In genomic region chr11:66410191-66410590, GRCh38 we compare ENCODE assay signal across 15 cellular contexts. TPM values are rescaled to one million over a fixed set of nuclear protein-coding genes. Genes with fewer than 3 reads are reported as not detected.
DNase-seq lines count a peak whose midpoint lies in the region; ATAC-seq and TF ChIP-seq lines count a peak whose summit lies in the region.
"Had no signal": no experiment of that assay in that cellular context is flagged by ENCODE, and none has a peak within 500 bp of the region (broad histone marks: within the 10 kb centered on the region; RNA-seq: fewer than 3 reads in every experiment).

No MANE protein-coding gene starts in this region.

- H3K9me3 ChIP-seq in gastroesophageal sphincter: no peaks in the 10 kb centered on the region
- H3K9me3 ChIP-seq in stomach smooth muscle (ENCODE audit: control insufficient read depth in 2 of 2, low read length in 2 of 2): no peaks in the 10 kb centered on the region

- TF ChIP-seq CTCF in gastroesophageal sphincter (IDR thresholded peaks at IDR 0.05) (no peak), brain microvascular endothelial cell (IDR thresholded peaks at IDR 0.05; ENCODE audit: low read depth, low read length, missing control alignments) (no peak)

- intact Hi-C loops in activated T-helper 1 cell treated with anti-CD3 and anti-CD28 coated beads, Interleukin-12 subunit alpha, Interleukin-12 subunit beta, Interleukin-2, Interleukin-4 antibody, amounts not matched to agents 30 ng/mL and 10 ng/mL and 1 ng/mL, durations not matched to agents 14 hours and 24 hours and 36 hours (cut with micrococcal nuclease): no loop called here

- DNase-seq in T-helper 1 cell (no peak), brain microvascular endothelial cell (no peak), NCI-H2107 (lab: John Stamatoyannopoulos, UW) (no peak)
- no peak for DNase-seq in activated T-helper 1 cell treated with anti-CD3 and anti-CD28 coated beads, Interleukin-12 subunit alpha, Interleukin-12 subunit beta, Interleukin-2, Interleukin-4 antibody, amounts not matched to agents 30 ng/mL and 10 ng/mL and 1 ng/mL, durations not matched to agents 14 hours and 24 hours and 36 hours (ENCODE audit: low spot score)
- no peak for DNase-seq in natural killer cell treated with Interleukin-12 subunit alpha and Interleukin-12 subunit beta and Interleukin-15 and Interleukin-18, amount 100 ng/mL, for 72 hours (ENCODE audit: low spot score)
- DNase-seq: CD8-positive, alpha-beta memory T cell; H9; NCI-H1417; NCI-H1930; NCI-H510A had no signal

- peaks cover 26% of the 10 kb centered on the region for H3K27me3 Mint-ChIP-seq in T-helper 1 cell treated with Interleukin-12 subunit alpha and Interleukin-12 subunit beta and Interleukin-4 antibody, amounts not matched to agents 30 μg/mL and 1 μg/mL, for 36 hours (ENCODE audit: low read depth)
- H3K27me3 Mint-ChIP-seq in activated T-helper 1 cell treated with anti-CD3 and anti-CD28 coated beads, Interleukin-12 subunit alpha, Interleukin-12 subunit beta, Interleukin-2, Interleukin-4 antibody, amounts not matched to agents 30 ng/mL and 10 ng/mL and 1 ng/mL, durations not matched to agents 14 hours and 24 hours and 36 hours (ENCODE audit: insufficient read depth): peaks cover 18% of the 10 kb centered on the region
- H3K27me3 Mint-ChIP-seq in natural killer cell treated with Interleukin-12 subunit alpha and Interleukin-12 subunit beta and Interleukin-15 and Interleukin-18, amount 100 ng/mL, for 72 hours: peaks cover 33 to 35% of the 10 kb centered on the region in 2 donors

- H3K36me3 Mint-ChIP-seq in T-helper 1 cell treated with Interleukin-12 subunit alpha and Interleukin-12 subunit beta and Interleukin-4 antibody, amounts not matched to agents 30 μg/mL and 1 μg/mL, for 36 hours (ENCODE audit: low read depth): no peaks in the 10 kb centered on the region
- H3K36me3 Mint-ChIP-seq in activated T-helper 1 cell treated with anti-CD3 and anti-CD28 coated beads, Interleukin-12 subunit alpha, Interleukin-12 subunit beta, Interleukin-2, Interleukin-4 antibody, amounts not matched to agents 30 ng/mL and 10 ng/mL and 1 ng/mL, durations not matched to agents 14 hours and 24 hours and 36 hours (ENCODE audit: low read depth): no peaks in the 10 kb centered on the region
- H3K36me3 Mint-ChIP-seq in natural killer cell treated with Interleukin-12 subunit alpha and Interleukin-12 subunit beta and Interleukin-15 and Interleukin-18, amount 100 ng/mL, for 72 hours: no peaks in the 10 kb centered on the region
- H3K36me3 Mint-ChIP-seq: CD8-positive, alpha-beta memory T cell had no signal

- no peak for TF ChIP-seq POLR2A in gastroesophageal sphincter (IDR thresholded peaks at IDR 0.05)

- WGBS in gastroesophageal sphincter (ENCODE audit: low coverage in 1 of 2), 2 donors: 59% methylated on average over 4 of the region's 12 CpGs; no CpG with 5 or more reads in 1 of the 2 donors

- peak overlapping the region; percentile 40 to 92 (median 86) for H3K27ac ChIP-seq in gastroesophageal sphincter
- H3K27ac ChIP-seq in stomach smooth muscle (ENCODE audit: low read length): peak overlapping the region; percentile 92
- H3K27ac ChIP-seq in brain microvascular endothelial cell: no peak overlapping the region
- H3K27ac ChIP-seq: 22Rv1 had no signal

- TF ChIP-seq EP300 in gastroesophageal sphincter (IDR thresholded peaks at IDR 0.05): no peak

- H3K27me3 ChIP-seq in gastroesophageal sphincter: peaks cover 14% of the 10 kb centered on the region
- H3K27me3 ChIP-seq in stomach smooth muscle (ENCODE audit: control insufficient read depth in 1 of 2, insufficient read depth in 2 of 2, low read length in 2 of 2): no peaks in the 10 kb centered on the region
- H3K27me3 ChIP-seq in brain microvascular endothelial cell (replicated peaks): peaks cover 4% of the 10 kb centered on the region

- peak overlapping the region; percentile 40 for H3K4me3 Mint-ChIP-seq in T-helper 1 cell treated with Interleukin-12 subunit alpha and Interleukin-12 subunit beta and Interleukin-4 antibody, amounts not matched to agents 30 μg/mL and 1 μg/mL, for 36 hours
- peak overlapping the region; percentile 19 for H3K4me3 Mint-ChIP-seq in activated T-helper 1 cell treated with anti-CD3 and anti-CD28 coated beads, Interleukin-12 subunit alpha, Interleukin-12 subunit beta, Interleukin-2, Interleukin-4 antibody, amounts not matched to agents 30 ng/mL and 10 ng/mL and 1 ng/mL, durations not matched to agents 14 hours and 24 hours and 36 hours
- no peak overlapping the region for H3K4me3 Mint-ChIP-seq in natural killer cell treated with Interleukin-12 subunit alpha and Interleukin-12 subunit beta and Interleukin-15 and Interleukin-18, amount 100 ng/mL, for 72 hours

- peak overlapping the region in 1 of 2 donors; percentile 59 for H3K4me3 ChIP-seq in gastroesophageal sphincter
- peak overlapping the region; percentile 66 to 76 for H3K4me3 ChIP-seq in stomach smooth muscle (ENCODE audit: low read length in 2 of 2)
- no peak overlapping the region for H3K4me3 ChIP-seq in brain microvascular endothelial cell (ENCODE audit: low read depth, low read length)

- no peaks in the 10 kb centered on the region for H3K9me3 Mint-ChIP-seq in T-helper 1 cell treated with Interleukin-12 subunit alpha and Interleukin-12 subunit beta and Interleukin-4 antibody, amounts not matched to agents 30 μg/mL and 1 μg/mL, for 36 hours
- no peaks in the 10 kb centered on the region for H3K9me3 Mint-ChIP-seq in activated T-helper 1 cell treated with anti-CD3 and anti-CD28 coated beads, Interleukin-12 subunit alpha, Interleukin-12 subunit beta, Interleukin-2, Interleukin-4 antibody, amounts not matched to agents 30 ng/mL and 10 ng/mL and 1 ng/mL, durations not matched to agents 14 hours and 24 hours and 36 hours
- H3K9me3 Mint-ChIP-seq in natural killer cell treated with Interleukin-12 subunit alpha and Interleukin-12 subunit beta and Interleukin-15 and Interleukin-18, amount 100 ng/mL, for 72 hours: no peaks in the 10 kb centered on the region
- H3K9me3 Mint-ChIP-seq: CD8-positive, alpha-beta memory T cell; H9 had no signal

- peaks cover 4% of the 10 kb centered on the region for H3K4me1 Mint-ChIP-seq in T-helper 1 cell treated with Interleukin-12 subunit alpha and Interleukin-12 subunit beta and Interleukin-4 antibody, amounts not matched to agents 30 μg/mL and 1 μg/mL, for 36 hours (ENCODE audit: low read depth)
- H3K4me1 Mint-ChIP-seq in activated T-helper 1 cell treated with anti-CD3 and anti-CD28 coated beads, Interleukin-12 subunit alpha, Interleukin-12 subunit beta, Interleukin-2, Interleukin-4 antibody, amounts not matched to agents 30 ng/mL and 10 ng/mL and 1 ng/mL, durations not matched to agents 14 hours and 24 hours and 36 hours (ENCODE audit: low read depth): peaks cover 9% of the 10 kb centered on the region
- H3K4me1 Mint-ChIP-seq in natural killer cell treated with Interleukin-12 subunit alpha and Interleukin-12 subunit beta and Interleukin-15 and Interleukin-18, amount 100 ng/mL, for 72 hours (ENCODE audit: low read depth in 2 of 2): peaks cover 4 to 5% of the 10 kb centered on the region in 2 donors

- H3K9ac ChIP-seq in stomach smooth muscle (ENCODE audit: low read length in 2 of 2): peak overlapping the region; percentile 17 to 29

- H3K36me3 ChIP-seq in gastroesophageal sphincter: no peaks in the 10 kb centered on the region
- peaks cover 0 to 5% of the 10 kb centered on the region in 2 donors for H3K36me3 ChIP-seq in stomach smooth muscle (ENCODE audit: control insufficient read depth in 2 of 2, insufficient read depth in 2 of 2, low read length in 2 of 2)
- no peaks in the 10 kb centered on the region for H3K36me3 ChIP-seq in brain microvascular endothelial cell (replicated peaks)

- no peak overlapping the region for H3K27ac Mint-ChIP-seq in T-helper 1 cell treated with Interleukin-12 subunit alpha and Interleukin-12 subunit beta and Interleukin-4 antibody, amounts not matched to agents 30 μg/mL and 1 μg/mL, for 36 hours
- H3K27ac Mint-ChIP-seq in activated T-helper 1 cell treated with anti-CD3 and anti-CD28 coated beads, Interleukin-12 subunit alpha, Interleukin-12 subunit beta, Interleukin-2, Interleukin-4 antibody, amounts not matched to agents 30 ng/mL and 10 ng/mL and 1 ng/mL, durations not matched to agents 14 hours and 24 hours and 36 hours: no peak overlapping the region
- H3K27ac Mint-ChIP-seq in natural killer cell treated with Interleukin-12 subunit alpha and Interleukin-12 subunit beta and Interleukin-15 and Interleukin-18, amount 100 ng/mL, for 72 hours: no peak overlapping the region
- H3K27ac Mint-ChIP-seq: CD8-positive, alpha-beta memory T cell; H9 had no signal

- no peak for ATAC-seq in gastroesophageal sphincter
- no peak for ATAC-seq in natural killer cell treated with Interleukin-12 subunit alpha and Interleukin-12 subunit beta and Interleukin-15 and Interleukin-18, amount 100 ng/mL, for 72 hours

- in situ Hi-C loops in brain microvascular endothelial cell (cut with HindIII; ENCODE audit: low pct_ligation_motif_present, low sequenced_read_pairs): no loop called here

- peaks cover 0 to 65% (median 4%) of the 10 kb centered on the region in 3 donors for H3K4me1 ChIP-seq in gastroesophageal sphincter
- peaks cover 58% of the 10 kb centered on the region for H3K4me1 ChIP-seq in stomach smooth muscle (ENCODE audit: control insufficient read depth, insufficient read depth, low read length)

RNA-seq across cellular contexts. Expression of gene NPAS4, which starts 10.6 kb away (rescaled TPM):
- not detected in 2 replicates for total RNA-seq in activated T-helper 1 cell treated with anti-CD3 and anti-CD28 coated beads, Interleukin-12 subunit alpha, Interleukin-12 subunit beta, Interleukin-2, Interleukin-4 antibody, amounts not matched to agents 30 ng/mL and 10 ng/mL and 1 ng/mL, durations not matched to agents 14 hours and 24 hours and 36 hours
- total RNA-seq in gastroesophageal sphincter: 1 to 10 TPM in 1 of 4 donors, under 1 TPM in 2, not detected in 1; 0.27 to 2.6 (median 0.93) TPM
- total RNA-seq in natural killer cell treated with Interleukin-12 subunit alpha and Interleukin-12 subunit beta and Interleukin-15 and Interleukin-18, amount 100 ng/mL, for 72 hours: not detected
- total RNA-seq: CD8-positive, alpha-beta memory T cell; HepG2 had no signal

RNA-seq across cellular contexts. Expression of gene MRPL11, which starts 28.5 kb away (rescaled TPM):
- 93.0 and 93.6 TPM in 2 replicates for total RNA-seq in activated T-helper 1 cell treated with anti-CD3 and anti-CD28 coated beads, Interleukin-12 subunit alpha, Interleukin-12 subunit beta, Interleukin-2, Interleukin-4 antibody, amounts not matched to agents 30 ng/mL and 10 ng/mL and 1 ng/mL, durations not matched to agents 14 hours and 24 hours and 36 hours
- 10 to 100 TPM; 36.3 to 48.1 (median 45.6) TPM for total RNA-seq in gastroesophageal sphincter
- 100 to 1,000 TPM in 1 of 2 donors, 10 to 100 TPM in 1; 58.7 to 112 TPM for total RNA-seq in natural killer cell treated with Interleukin-12 subunit alpha and Interleukin-12 subunit beta and Interleukin-15 and Interleukin-18, amount 100 ng/mL, for 72 hours

RNA-seq across cellular contexts. Expression of gene SLC29A2, which starts 38.6 kb away (rescaled TPM):
- 14.3 and 16.6 TPM in 2 replicates for total RNA-seq in activated T-helper 1 cell treated with anti-CD3 and anti-CD28 coated beads, Interleukin-12 subunit alpha, Interleukin-12 subunit beta, Interleukin-2, Interleukin-4 antibody, amounts not matched to agents 30 ng/mL and 10 ng/mL and 1 ng/mL, durations not matched to agents 14 hours and 24 hours and 36 hours
- 1 to 10 TPM in 2 of 4 donors, under 1 TPM in 2; 0.27 to 3.2 (median 1.2) TPM for total RNA-seq in gastroesophageal sphincter
- total RNA-seq in natural killer cell treated with Interleukin-12 subunit alpha and Interleukin-12 subunit beta and Interleukin-15 and Interleukin-18, amount 100 ng/mL, for 72 hours: 10 to 100 TPM in 1 of 2 donors, 1 to 10 TPM in 1; 2.4 to 13.6 TPM

RNA-seq across cellular contexts. Expression of gene PELI3, which starts 56.5 kb away (rescaled TPM):
- 15.3 and 15.8 TPM in 2 replicates for total RNA-seq in activated T-helper 1 cell treated with anti-CD3 and anti-CD28 coated beads, Interleukin-12 subunit alpha, Interleukin-12 subunit beta, Interleukin-2, Interleukin-4 antibody, amounts not matched to agents 30 ng/mL and 10 ng/mL and 1 ng/mL, durations not matched to agents 14 hours and 24 hours and 36 hours
- 10 to 100 TPM; 20.5 to 43.9 (median 29.9) TPM for total RNA-seq in gastroesophageal sphincter
- 1 to 10 TPM; 5.4 to 6.0 TPM for total RNA-seq in natural killer cell treated with Interleukin-12 subunit alpha and Interleukin-12 subunit beta and Interleukin-15 and Interleukin-18, amount 100 ng/mL, for 72 hours
